19 cellular contexts compared by ENCODE assay signal in genomic region chr2:143692162-143692561, GRCh38.
DNase-seq lines count a peak whose midpoint lies in the region; ATAC-seq, FAIRE-seq and TF ChIP-seq lines count a peak whose summit lies in the region.
"Had no signal": no experiment of that assay in that cellular context is flagged by ENCODE, and none has a peak within 500 bp of the region (broad histone marks: within the 10 kb centered on the region; RNA-seq: fewer than 3 reads in every experiment).

No MANE protein-coding gene starts in this region.

- H3K23ac ChIP-seq in neuronal stem cell (ENCODE audit: low read depth, low read length, poor library complexity), result no peak overlapping the region

- H3K27ac Mint-ChIP-seq in GM23338, result peak overlapping the region; percentile 55; the same call in 1 of the 2 replicates
- H3K27ac Mint-ChIP-seq in endodermal cell, result peak overlapping the region; percentile 45
- H3K27ac Mint-ChIP-seq: CD14-positive monocyte had no signal

- TF ChIP-seq CTCF in GM23338 (conservative IDR thresholded peaks at IDR 0.05; ENCODE audit: low read depth in 2 of 2) (no peak), endodermal cell (conservative IDR thresholded peaks at IDR 0.05) (no peak), HepG2 (CRISPR knock-in tag; IDR thresholded peaks at IDR 0.05) (no peak)

- H3K4me3 ChIP-seq in GM23338 (no peak overlapping the region), endodermal cell (ENCODE audit: low read length) (no peak overlapping the region), neuronal stem cell (ENCODE audit: low read length in 2 of 2) (no peak overlapping the region), HepG2 (replicated peaks in 1 of 3; ENCODE audit: insufficient read depth in 1 of 3, low read depth in 2 of 3, low read length in 3 of 3) (no peak overlapping the region)
- H3K4me3 ChIP-seq: SJSA1 had no signal

- H3K27me3 ChIP-seq in GM23338 (ENCODE audit: insufficient read depth) (no peaks in the 10 kb centered on the region), endodermal cell (ENCODE audit: control insufficient read depth, insufficient read depth, low read length, poor library complexity, severe bottlenecking) (no peaks in the 10 kb centered on the region), neuronal stem cell (ENCODE audit: control insufficient read depth in 3 of 3, insufficient read depth in 3 of 3, low read depth in 1 of 3, low read length in 3 of 3) (no peaks in the 10 kb centered on the region), HepG2 (ENCODE audit: control insufficient read depth in 1 of 2, insufficient read depth in 2 of 2, low read length in 2 of 2) (no peaks in the 10 kb centered on the region)
- H3K27me3 ChIP-seq: SJSA1 had no signal

- H3K36me3 Mint-ChIP-seq in GM23338 (ENCODE audit: low read depth), result no peaks in the 10 kb centered on the region
- H3K36me3 Mint-ChIP-seq in endodermal cell (ENCODE audit: low read depth), result no peaks in the 10 kb centered on the region

- H2AFZ ChIP-seq in GM23338 (no peak overlapping the region), neuronal stem cell (ENCODE audit: low read length) (peak overlapping the region; percentile 50), HepG2 (ENCODE audit: low read length) (no peak overlapping the region)

- TF ChIP-seq EP300 in HepG2 (IDR thresholded peaks at IDR 0.05; ENCODE audit: low read depth in 2 of 2, low read length in 2 of 2) (no peak), HepG2 (CRISPR knock-in tag; IDR thresholded peaks at IDR 0.05; ENCODE audit: borderline replicate concordance) (no peak)

- in situ Hi-C loops in HepG2 (cut with HindIII; ENCODE audit: extremely low pct_ligation_motif_present, low pct_unique_long_range_greater_than_20kb), result no loop called here

- H3K4me1 ChIP-seq in GM23338 (ENCODE audit: insufficient read depth) (peaks cover 46% of the 10 kb centered on the region), endodermal cell (ENCODE audit: control insufficient read depth, insufficient read depth, low read length) (no peaks in the 10 kb centered on the region), neuronal stem cell (ENCODE audit: control insufficient read depth in 2 of 2, insufficient read depth in 1 of 2, low read depth in 1 of 2, low read length in 2 of 2) (peaks cover 0 to 7% of the 10 kb centered on the region in 2 donors), HepG2 (ENCODE audit: insufficient read depth, low read length) (no peaks in the 10 kb centered on the region)
- H3K4me1 ChIP-seq: SJSA1 had no signal

- no peaks in the 10 kb centered on the region for H3K79me2 ChIP-seq in GM23338 (replicated peaks; ENCODE audit: insufficient read depth)
- no peaks in the 10 kb centered on the region for H3K79me2 ChIP-seq in HepG2 (ENCODE audit: insufficient read depth, low read length)

- no peak overlapping the region for H3K14ac ChIP-seq in neuronal stem cell (ENCODE audit: low read length)

- H4K91ac ChIP-seq in neuronal stem cell (ENCODE audit: low read depth, low read length, poor library complexity), result no peak overlapping the region

- H3K27me3 Mint-ChIP-seq in GM23338 (ENCODE audit: insufficient read depth, low read depth, poor library complexity) (no peaks in the 10 kb centered on the region), endodermal cell (ENCODE audit: insufficient read depth) (no peaks in the 10 kb centered on the region)

- no peaks in the 10 kb centered on the region for H3F3A ChIP-seq in GM23338 (replicated peaks; ENCODE audit: low read depth)

- TF ChIP-seq RAD21 in HepG2 (CRISPR knock-in tag; IDR thresholded peaks at IDR 0.05), result no peak

- H3K9ac ChIP-seq in endodermal cell (ENCODE audit: extremely low read depth, low read length, poor library complexity, severe bottlenecking), result no peak overlapping the region
- no peak overlapping the region for H3K9ac ChIP-seq in neuronal stem cell (ENCODE audit: low read depth, low read length, poor library complexity)
- no peak overlapping the region for H3K9ac ChIP-seq in HepG2 (ENCODE audit: insufficient read depth, low read depth, low read length)
- H3K9ac ChIP-seq: KMS-11 had no signal

- POLR2A ChIA-PET in HepG2 (lab: Yijun Ruan, JAX), result no interaction called here

- H4K20me1 ChIP-seq in GM23338 (replicated peaks; ENCODE audit: insufficient read depth) (no peaks in the 10 kb centered on the region), HepG2 (ENCODE audit: insufficient read depth, low read length) (no peaks in the 10 kb centered on the region)

- BruUV-seq in HepG2 (replicated peaks; lab: Mats Ljungman, UMichigan), result no TSS peak

- H3K79me1 ChIP-seq in neuronal stem cell (ENCODE audit: low read depth, low read length), result no peaks in the 10 kb centered on the region

- FAIRE-seq in HepG2 (lab: Jason Lieb, UNC), result no peak

- ATAC-seq in GM23338, result peak; percentile 96
- no peak for ATAC-seq in HG02678 (IDR thresholded peaks at IDR 0.05; ENCODE audit: unreplicated experiment)
- no peak for ATAC-seq in HepG2
- ATAC-seq in HG03460 (IDR thresholded peaks at IDR 0.05; ENCODE audit: unreplicated experiment), result no peak

- no peak for TF ChIP-seq POLR2A in HepG2 (IDR thresholded peaks at IDR 0.05; ENCODE audit: insufficient read depth in 1 of 2, low read depth in 2 of 2, low read length in 2 of 2)

- CTCF ChIA-PET in HepG2 (lab: Yijun Ruan, JAX; ENCODE audit: low intra/inter-chr PET ratio, low total read pairs), result no interaction called here

- H3K18ac ChIP-seq in neuronal stem cell (ENCODE audit: low read length), result no peak overlapping the region

- H3K4me2 ChIP-seq in GM23338 (peak overlapping the region; percentile 22), neuronal stem cell (ENCODE audit: insufficient read depth, low read length, poor library complexity, severe bottlenecking) (no peak overlapping the region), HepG2 (ENCODE audit: low read depth, low read length) (no peak overlapping the region)
- H3K4me2 ChIP-seq: KMS-11 had no signal

- H3K4me3 Mint-ChIP-seq in GM23338, result peak overlapping the region; percentile 7; the same call in 1 of the 3 replicates
- peak overlapping the region; percentile 1 for H3K4me3 Mint-ChIP-seq in endodermal cell
- H3K4me3 Mint-ChIP-seq: CD14-positive monocyte had no signal

- intact Hi-C loops in HepG2 (cut with micrococcal nuclease; ENCODE audit: unreplicated experiment), result no loop called here

- no peak overlapping the region for H3K4ac ChIP-seq in neuronal stem cell (ENCODE audit: low read length)

- H3K9me3 Mint-ChIP-seq in GM23338 (no peaks in the 10 kb centered on the region), endodermal cell (no peaks in the 10 kb centered on the region)
- H3K9me3 Mint-ChIP-seq: CD14-positive monocyte had no signal

- no peak overlapping the region for H2AK5ac ChIP-seq in neuronal stem cell (ENCODE audit: low read depth, low read length)

- H2BK120ac ChIP-seq in neuronal stem cell (ENCODE audit: low read depth, low read length), result no peak overlapping the region

- H3K36me3 ChIP-seq in GM23338 (ENCODE audit: insufficient read depth), result no peaks in the 10 kb centered on the region
- no peaks in the 10 kb centered on the region for H3K36me3 ChIP-seq in endodermal cell (ENCODE audit: control insufficient read depth, insufficient read depth, low read length)
- no peaks in the 10 kb centered on the region for H3K36me3 ChIP-seq in neuronal stem cell (replicated peaks in 1 of 2; ENCODE audit: control insufficient read depth in 2 of 2, insufficient read depth in 2 of 2, low read length in 2 of 2)
- H3K36me3 ChIP-seq in HepG2 (replicated peaks in 1 of 2; ENCODE audit: control insufficient read depth in 1 of 2, insufficient read depth in 2 of 2, low read length in 2 of 2), result no peaks in the 10 kb centered on the region
- H3K36me3 ChIP-seq: SJSA1 had no signal

- peaks cover 57% of the 10 kb centered on the region for H3K4me1 Mint-ChIP-seq in GM23338
- H3K4me1 Mint-ChIP-seq in endodermal cell, result peaks cover 30% of the 10 kb centered on the region
- H3K4me1 Mint-ChIP-seq: CD14-positive monocyte had no signal

- 22% methylated on average over 5 of the region's 5 CpGs; no CpG with 5 or more reads in 1 of the 2 experiments for WGBS in endodermal cell (ENCODE audit: insufficient coverage in 1 of 2, insufficient read length in 1 of 2), 2 experiments
- no CpG with 5 or more reads among the region's 5 CpGs for WGBS in neuronal stem cell (ENCODE audit: extremely low coverage in 2 of 2, insufficient read length in 2 of 2, insufficient replicate concordance in 1 of 2), 2 donors
- 9% methylated on average over 5 of the region's 5 CpGs for WGBS in HepG2 (ENCODE audit: low lambda C conversion rate)

- H3K9me2 ChIP-seq in GM23338 (ENCODE audit: insufficient read depth), result no peaks in the 10 kb centered on the region

- H3K27ac ChIP-seq in GM23338 (ENCODE audit: low read depth), result no peak overlapping the region; the same call in 1 of the 2 replicates
- H3K27ac ChIP-seq in endodermal cell (ENCODE audit: low read depth, low read length), result no peak overlapping the region
- H3K27ac ChIP-seq in neuronal stem cell (replicated peaks; ENCODE audit: low read length), result no peak overlapping the region
- H3K27ac ChIP-seq in HepG2 (ENCODE audit: extremely low read length, insufficient read depth, low read length), result no peak overlapping the region
- H3K27ac ChIP-seq: KMS-11, RWPE1, SJSA1 had no signal

- no peak overlapping the region for H2BK5ac ChIP-seq in neuronal stem cell (ENCODE audit: low read length)

- H2BK12ac ChIP-seq in neuronal stem cell (ENCODE audit: low read length), result no peak overlapping the region

- H2BK15ac ChIP-seq in neuronal stem cell (ENCODE audit: low read length), result no peak overlapping the region

- H3K9me3 ChIP-seq in endodermal cell (ENCODE audit: control insufficient read depth, low read length) (no peaks in the 10 kb centered on the region), neuronal stem cell (replicated peaks in 1 of 2; ENCODE audit: control insufficient read depth in 2 of 2, insufficient read depth in 1 of 2, low read depth in 1 of 2, low read length in 2 of 2) (no peaks in the 10 kb centered on the region), HepG2 (ENCODE audit: low read length) (no peaks in the 10 kb centered on the region)
- H3K9me3 ChIP-seq: Caco-2, SJSA1 had no signal

- no peak overlapping the region for H4K8ac ChIP-seq in neuronal stem cell (ENCODE audit: low read depth, low read length)

- peak; percentile 47 for DNase-seq in GM23338 (ENCODE audit: low spot score)
- peak; percentile 34 for DNase-seq in NCI-H2227 (lab: John Stamatoyannopoulos, UW; ENCODE audit: unreplicated experiment)
- DNase-seq in endodermal cell, result peak; percentile 54
- DNase-seq in neuronal stem cell (ENCODE audit: low spot score), result no peak
- DNase-seq in NCI-H2029 treated with DMSO at 0.1 percent for 48 hours (lab: John Stamatoyannopoulos, UW), result no peak
- DNase-seq in HepG2 (ENCODE audit: low spot score), result no peak
- DNase-seq: Caco-2; NCI-H1092 treated with DMSO at 0.1 percent for 48 hours; NCI-H187; NCI-H2171; NCI-H524 treated with DMSO at 0.1 percent for 48 hours; NK-92 treated with Interleukin-12 subunit alpha and Interleukin-12 subunit beta, amount 100 ng/mL, for 24 hours; OCI-M1 had no signal

TF ChIP-seq in GM23338, 12 proteins besides CTCF, POLR2A, EP300 and RAD21 (continues in another document):
- TF ChIP-seq ZNF114 (CRISPR knock-in tag; IDR thresholded peaks at IDR 0.05), result no peak
- TF ChIP-seq NANOG (IDR thresholded peaks at IDR 0.05; ENCODE audit: borderline replicate concordance), result no peak

TF ChIP-seq in HepG2, 621 proteins besides CTCF, POLR2A, EP300 and RAD21 (continues in another document):
- TF ChIP-seq CREB1 (IDR thresholded peaks at IDR 0.05) (no peak), CREB1 (CRISPR knock-in tag; IDR thresholded peaks at IDR 0.05) (no peak)

Comparison
In these comparisons a context has a peak if more than half of its experiments do, and no peak if none do; other contexts are left out.
1. DNase-seq: peak in GM23338 (single experiment), NCI-H2227 (single experiment) and endodermal cell (single experiment); none in neuronal stem cell (single experiment), NCI-H2029 treated with DMSO at 0.1 percent for 48 hours (single experiment) and HepG2 (single experiment).